ENCODE assay signal across 22 cellular contexts in genomic region chr18:37963837-37964236, GRCh38.
"Had no signal": no experiment of that assay in that cellular context is flagged by ENCODE, and none has a peak within 500 bp of the region (broad histone marks: within the 10 kb centered on the region; RNA-seq: fewer than 3 reads in every experiment).

No MANE protein-coding gene starts in this region.

- H3K27me3 ChIP-seq: colonic mucosa, dorsolateral prefrontal cortex, esophagus squamous epithelium, foreskin keratinocyte, gastrocnemius medialis, gastroesophageal sphincter, heart left ventricle, heart right ventricle had no signal

- H3K36me3 ChIP-seq: colonic mucosa, esophagus squamous epithelium, gastrocnemius medialis, gastroesophageal sphincter, heart left ventricle, heart right ventricle had no signal

- H3K4me1 ChIP-seq: colonic mucosa, esophagus squamous epithelium, foreskin keratinocyte, gastrocnemius medialis, gastroesophageal sphincter, heart left ventricle, heart right ventricle had no signal

- H3K9me3 ChIP-seq: colonic mucosa, esophagus squamous epithelium, gastrocnemius medialis, gastroesophageal sphincter had no signal

- H3K27ac ChIP-seq: colonic mucosa, coronary artery, epithelial cell of prostate, esophagus squamous epithelium, foreskin keratinocyte, gastrocnemius medialis, gastroesophageal sphincter, heart left ventricle, heart right ventricle had no signal

- DNase-seq: colonic mucosa; cortex of kidney; dermis blood vessel endothelial cell; dorsolateral prefrontal cortex; effector CD4-positive, alpha-beta T cell; effector CD8-positive, alpha-beta T cell; effector memory CD4-positive, alpha-beta T cell; effector memory CD8-positive, alpha-beta T cell; endodermal cell; erythroblast; esophagus squamous epithelium; foreskin fibroblast; foreskin keratinocyte; foreskin melanocyte; gastrocnemius medialis; glutamatergic neuron; head of caudate nucleus; heart left ventricle; heart right ventricle had no signal

- H3K4me3 ChIP-seq: colonic mucosa, coronary artery, dorsolateral prefrontal cortex, esophagus squamous epithelium, gastrocnemius medialis, gastroesophageal sphincter, heart left ventricle, heart right ventricle had no signal
